8 cellular contexts compared by ENCODE assay signal in genomic region chr7:24574365-24574764, GRCh38. TPM values are rescaled to one million over a fixed set of nuclear protein-coding genes. Genes with fewer than 3 reads are reported as not detected.
DNase-seq lines count a peak whose midpoint lies in the region; TF ChIP-seq lines count a peak whose summit lies in the region.

No MANE protein-coding gene starts in this region.

- DNase-seq in ELR (ENCODE audit: low read depth) (peak; percentile 47), epidermal melanocyte (ENCODE audit: insufficient read length, low spot score) (peak; percentile 16), ovary (no peak), DMS153 treated with DMSO at 0.1 percent for 48 hours (lab: John Stamatoyannopoulos, UW; ENCODE audit: unreplicated experiment) (no peak), medulla oblongata (ENCODE audit: extremely low spot score) (no peak), mesenteric fat pad (ENCODE audit: low spot score) (no peak), NCI-H1092 treated with DMSO at 0.1 percent for 48 hours (lab: John Stamatoyannopoulos, UW) (no peak)

- no peak for TF ChIP-seq POLR2A in ovary (IDR thresholded peaks at IDR 0.05)

- H3K9me3 ChIP-seq in OCI-LY3 (ENCODE audit: insufficient read depth, low read length) (no peaks in the 10 kb centered on the region), ovary (no peaks in the 10 kb centered on the region)

- peak overlapping the region; percentile 84 for H3K9ac ChIP-seq in OCI-LY3 (ENCODE audit: low read length)

- 1 to 8% (median 3%) methylated on average over 11 of the region's 11 CpGs for WGBS in ovary, 3 donors

- H3K4me3 ChIP-seq in OCI-LY3 (ENCODE audit: low read length) (peak overlapping the region; percentile 93), ovary (peak overlapping the region; percentile 68)

- H3K4me1 ChIP-seq in OCI-LY3 (ENCODE audit: low read length) (peaks cover 26% of the 10 kb centered on the region), ovary (ENCODE audit: insufficient read depth) (no peaks in the 10 kb centered on the region)

- TF ChIP-seq EP300 in ovary (IDR thresholded peaks at IDR 0.05): no peak

- H3K4me2 ChIP-seq in OCI-LY3 (ENCODE audit: low read length): peak overlapping the region; percentile 96

- peaks cover 10% of the 10 kb centered on the region for H4K20me1 ChIP-seq in OCI-LY3 (ENCODE audit: insufficient read depth, low read length)

- intact Hi-C loops in ovary (cut with DNase I): loop anchor here in 1 of 4 donors (10.0 kb wide), 1 partner anchor 80 kb away; no protein-coding TSS in a partner anchor

- H3K27ac ChIP-seq in OCI-LY3 (ENCODE audit: low read length) (peak overlapping the region; percentile 37; the same call in 1 of the 2 replicates), ovary (peak overlapping the region in 1 of 2 donors; percentile 85)

- peaks cover 56% of the 10 kb centered on the region for H3K79me2 ChIP-seq in OCI-LY3 (ENCODE audit: low read length)

- no peaks in the 10 kb centered on the region for H3K36me3 ChIP-seq in OCI-LY3 (replicated peaks; ENCODE audit: low read depth, low read length)
- no peaks in the 10 kb centered on the region for H3K36me3 ChIP-seq in ovary

- peaks cover 29% of the 10 kb centered on the region for H3K27me3 ChIP-seq in OCI-LY3 (ENCODE audit: low read depth, low read length)
- no peaks in the 10 kb centered on the region for H3K27me3 ChIP-seq in ovary

- peak overlapping the region; percentile 78 for H2AFZ ChIP-seq in OCI-LY3 (ENCODE audit: low read depth, low read length)

- TF ChIP-seq CTCF in OCI-LY3 (IDR thresholded peaks at IDR 0.05; ENCODE audit: low read depth, low read length) (no peak), ovary (IDR thresholded peaks at IDR 0.05) (no peak)

RNA-seq across cellular contexts. Expression of gene PALS2, which starts 1.1 kb away (rescaled TPM):
- total RNA-seq in ovary (100 to 1,000 TPM in 3 of 7 donors, 10 to 100 TPM in 4; 42.5 to 271 (median 95.5) TPM), mesenteric fat pad (45.2 TPM)
- 1 to 10 TPM; 4.9 to 10.0 TPM for polyA plus RNA-seq in ovary

Comparison
In these comparisons a context has a peak if more than half of its experiments do, and no peak if none do; other contexts are left out.
1. DNase-seq: peak in ELR (single experiment) and epidermal melanocyte (single experiment); none in ovary (0 of 5), DMS153 treated with DMSO at 0.1 percent for 48 hours (single experiment), medulla oblongata (single experiment), mesenteric fat pad (single experiment) and NCI-H1092 treated with DMSO at 0.1 percent for 48 hours (single experiment).